Comparison of ENCODE assay signal across 17 cellular contexts in genomic region chr13:113497217-113497616, GRCh38. TPM values are rescaled to one million over a fixed set of nuclear protein-coding genes. Genes with fewer than 3 reads are reported as not detected.
DNase-seq lines count a peak whose midpoint lies in the region; ATAC-seq, FAIRE-seq and TF ChIP-seq lines count a peak whose summit lies in the region.
"Had no signal": no experiment of that assay in that cellular context is flagged by ENCODE, and none has a peak within 500 bp of the region (broad histone marks: within the 10 kb centered on the region; RNA-seq: fewer than 3 reads in every experiment).

No MANE protein-coding gene starts in this region.

- H3K4me3 ChIP-seq in Karpas-422 (ENCODE audit: low read length) = no peak overlapping the region
- no peak overlapping the region for H3K4me3 ChIP-seq in neuronal stem cell (ENCODE audit: low read length in 2 of 2)
- H3K4me3 ChIP-seq in spleen = no peak overlapping the region
- H3K4me3 ChIP-seq: Peyer's patch, SK-N-MC had no signal

- in situ Hi-C loops in ACHN (cut with HindIII; ENCODE audit: low pct_ligation_motif_present, low pct_unique_long_range_greater_than_20kb, low sequenced_read_pairs) = no loop called here

- H3K9ac ChIP-seq in Karpas-422 (ENCODE audit: low read length) = no peak overlapping the region
- H3K9ac ChIP-seq in neuronal stem cell (ENCODE audit: low read depth, low read length, poor library complexity) = peak overlapping the region; percentile 7

- H3K4me1 ChIP-seq in Karpas-422 (ENCODE audit: low read length) = peaks cover 21% of the 10 kb centered on the region
- peaks cover 2 to 7% of the 10 kb centered on the region in 2 donors for H3K4me1 ChIP-seq in neuronal stem cell (ENCODE audit: control insufficient read depth in 2 of 2, insufficient read depth in 1 of 2, low read depth in 1 of 2, low read length in 2 of 2)
- peaks cover 10 to 56% (median 40%) of the 10 kb centered on the region in 6 donors for H3K4me1 ChIP-seq in spleen

- intact Hi-C loops in spleen (cut with DNase I; ENCODE audit: low total_unique reads) = no loop called here

- peaks cover 9% of the 10 kb centered on the region for H3K79me1 ChIP-seq in neuronal stem cell (ENCODE audit: low read depth, low read length)

- peaks cover 70% of the 10 kb centered on the region for H3K36me3 ChIP-seq in Karpas-422 (ENCODE audit: insufficient read depth, low read length)
- H3K36me3 ChIP-seq in neuronal stem cell (replicated peaks in 1 of 2; ENCODE audit: control insufficient read depth in 2 of 2, insufficient read depth in 2 of 2, low read length in 2 of 2) = peaks cover 35 to 92% of the 10 kb centered on the region in 2 donors
- peaks cover 3 to 77% (median 53%) of the 10 kb centered on the region in 6 donors for H3K36me3 ChIP-seq in spleen

- FAIRE-seq in GM12891 (lab: Jason Lieb, UNC) = peak; percentile 66

- H2BK12ac ChIP-seq in neuronal stem cell (ENCODE audit: low read length) = no peak overlapping the region

- H2BK5ac ChIP-seq in neuronal stem cell (ENCODE audit: low read length) = no peak overlapping the region

- H3K4ac ChIP-seq in neuronal stem cell (ENCODE audit: low read length) = peak overlapping the region; percentile 24

- H3K23ac ChIP-seq in neuronal stem cell (ENCODE audit: low read depth, low read length, poor library complexity) = no peak overlapping the region

- H3K27ac Mint-ChIP-seq in stimulated activated memory B cell treated with anti-CD40 and anti-IgM and Interleukin-4, amounts not matched to agents 10 μg/mL and 1 μg/mL and 100 μg/mL, for 72 hours = no peak overlapping the region
- H3K27ac Mint-ChIP-seq: B cell; CD4-positive, CD25-positive, alpha-beta regulatory T cell had no signal

- H2BK120ac ChIP-seq in neuronal stem cell (ENCODE audit: low read depth, low read length) = no peak overlapping the region

- no peaks in the 10 kb centered on the region for H3K9me3 ChIP-seq in Karpas-422 (ENCODE audit: low read length)
- H3K9me3 ChIP-seq in neuronal stem cell (replicated peaks in 1 of 2; ENCODE audit: control insufficient read depth in 2 of 2, insufficient read depth in 1 of 2, low read depth in 1 of 2, low read length in 2 of 2) = no peaks in the 10 kb centered on the region
- no peaks in the 10 kb centered on the region for H3K9me3 ChIP-seq in spleen
- H3K9me3 ChIP-seq: Peyer's patch had no signal

- H2AK5ac ChIP-seq in neuronal stem cell (ENCODE audit: low read depth, low read length) = no peak overlapping the region

- H3K18ac ChIP-seq in neuronal stem cell (ENCODE audit: low read length) = no peak overlapping the region

- DNase-seq in GM12891 (ENCODE audit: insufficient read length, low spot score) = no peak
- no peak for DNase-seq in Karpas-422
- peak; percentile 38 for DNase-seq in brain pericyte (ENCODE audit: low read depth, low spot score)
- no peak for DNase-seq in neuronal stem cell (ENCODE audit: low spot score)
- DNase-seq in ACHN = no peak
- no peak for DNase-seq in spleen
- DNase-seq: CD4-positive, CD25-positive, alpha-beta regulatory T cell; DMS79; NCI-H1436 treated with DMSO at 0.1 percent for 48 hours; NCI-H2029 treated with DMSO at 0.1 percent for 48 hours; NCI-H2171 treated with DMSO at 0.1 percent for 48 hours; NCI-H510A treated with DMSO at 0.1 percent for 48 hours; Peyer's patch had no signal

- H3K4me3 Mint-ChIP-seq in stimulated activated memory B cell treated with anti-CD40 and anti-IgM and Interleukin-4, amounts not matched to agents 10 μg/mL and 1 μg/mL and 100 μg/mL, for 72 hours = no peak overlapping the region
- H3K4me3 Mint-ChIP-seq: B cell; CD4-positive, CD25-positive, alpha-beta regulatory T cell had no signal

- ATAC-seq in stimulated activated memory B cell treated with anti-CD40 and anti-IgM and Interleukin-4, amounts not matched to agents 10 μg/mL and 1 μg/mL and 100 μg/mL, for 72 hours = no peak
- ATAC-seq: Right ventricle myocardium inferior had no signal

- TF ChIP-seq POLR2A in GM12891 (IDR thresholded peaks at IDR 0.05; ENCODE audit: low read depth, low read length) (no peak), spleen (IDR thresholded peaks at IDR 0.05) (no peak)

- H3K4me1 Mint-ChIP-seq in stimulated activated memory B cell treated with anti-CD40 and anti-IgM and Interleukin-4, amounts not matched to agents 10 μg/mL and 1 μg/mL and 100 μg/mL, for 72 hours = peaks cover 28% of the 10 kb centered on the region

- no peak for TF ChIP-seq CTCF in spleen (IDR thresholded peaks at IDR 0.05 in 8 of 11, conservative IDR thresholded peaks at IDR 0.05 in 3 of 11)

- H4K8ac ChIP-seq in neuronal stem cell (ENCODE audit: low read depth, low read length) = no peak overlapping the region

- no peaks in the 10 kb centered on the region for H3K9me2 ChIP-seq in Karpas-422 (replicated peaks; ENCODE audit: insufficient read depth, low read length)

- H2AFZ ChIP-seq in Karpas-422 (ENCODE audit: low read length) (no peak overlapping the region), neuronal stem cell (ENCODE audit: low read length) (no peak overlapping the region)

- H2BK15ac ChIP-seq in neuronal stem cell (ENCODE audit: low read length) = no peak overlapping the region

- H3K14ac ChIP-seq in neuronal stem cell (ENCODE audit: low read length) = peak overlapping the region; percentile 42

- H3K27ac ChIP-seq in Karpas-422 (ENCODE audit: low read length) = peak overlapping the region; percentile 49
- H3K27ac ChIP-seq in neuronal stem cell (replicated peaks; ENCODE audit: low read length) = no peak overlapping the region
- H3K27ac ChIP-seq in spleen = peak overlapping the region in 1 of 8 donors; percentile 12
- H3K27ac ChIP-seq: Peyer's patch, SK-N-MC had no signal

- peaks cover 44% of the 10 kb centered on the region for H3K79me2 ChIP-seq in Karpas-422 (ENCODE audit: low read length)

- H4K91ac ChIP-seq in neuronal stem cell (ENCODE audit: low read depth, low read length, poor library complexity) = no peak overlapping the region

- H3K4me2 ChIP-seq in Karpas-422 (ENCODE audit: low read depth, low read length, poor library complexity, severe bottlenecking) (no peak overlapping the region), neuronal stem cell (ENCODE audit: insufficient read depth, low read length, poor library complexity, severe bottlenecking) (no peak overlapping the region)

- H4K20me1 ChIP-seq in Karpas-422 (ENCODE audit: insufficient read depth, low read depth, low read length) = no peaks in the 10 kb centered on the region

- H3K27me3 ChIP-seq in Karpas-422 (ENCODE audit: low read length) (no peaks in the 10 kb centered on the region), neuronal stem cell (ENCODE audit: control insufficient read depth in 3 of 3, insufficient read depth in 3 of 3, low read depth in 1 of 3, low read length in 3 of 3) (no peaks in the 10 kb centered on the region), spleen (replicated peaks in 1 of 7) (no peaks in the 10 kb centered on the region)
- H3K27me3 ChIP-seq: Peyer's patch had no signal

- no CpG with 5 or more reads among the region's 1 CpG for WGBS in neuronal stem cell (ENCODE audit: extremely low coverage in 2 of 2, insufficient read length in 2 of 2, insufficient replicate concordance in 1 of 2), 2 donors
- whole genome bisulfite sequencing in spleen, 5 donors = 50 to 100% (median 92%) methylated on average over 1 of the region's 1 CpG

- peaks cover 55% of the 10 kb centered on the region for H3K36me3 Mint-ChIP-seq in stimulated activated memory B cell treated with anti-CD40 and anti-IgM and Interleukin-4, amounts not matched to agents 10 μg/mL and 1 μg/mL and 100 μg/mL, for 72 hours

- no peaks in the 10 kb centered on the region for H3K27me3 Mint-ChIP-seq in stimulated activated memory B cell treated with anti-CD40 and anti-IgM and Interleukin-4, amounts not matched to agents 10 μg/mL and 1 μg/mL and 100 μg/mL, for 72 hours
- H3K27me3 Mint-ChIP-seq: B cell; CD4-positive, CD25-positive, alpha-beta regulatory T cell had no signal

- H3K9me3 Mint-ChIP-seq in stimulated activated memory B cell treated with anti-CD40 and anti-IgM and Interleukin-4, amounts not matched to agents 10 μg/mL and 1 μg/mL and 100 μg/mL, for 72 hours = no peaks in the 10 kb centered on the region
- H3K9me3 Mint-ChIP-seq: CD4-positive, CD25-positive, alpha-beta regulatory T cell had no signal

TF ChIP-seq in GM12891, 5 proteins besides CTCF, POLR2A, EP300 and RAD21:
- TF ChIP-seq TAF1 (IDR thresholded peaks at IDR 0.05; ENCODE audit: low read depth, low read length) = no peak
- TF ChIP-seq SPI1 (IDR thresholded peaks at IDR 0.05; ENCODE audit: low read depth, low read length) = no peak
- TF ChIP-seq POU2F2 (IDR thresholded peaks at IDR 0.05; ENCODE audit: low read depth, low read length) = no peak
- TF ChIP-seq POLR2AphosphoS5 (IDR thresholded peaks at IDR 0.05; ENCODE audit: low read depth, low read length) = no peak
- TF ChIP-seq PAX5 (IDR thresholded peaks at IDR 0.05; ENCODE audit: insufficient read depth, low read length, severe bottlenecking) = no peak

RNA-seq across cellular contexts. Expression of gene DCUN1D2, which starts 6.7 kb away (rescaled TPM):
- 5.4 TPM for polyA plus RNA-seq in GM12891 (2012; ENCODE audit: low read depth, missing spikeins)
- 26.2 and 31.1 TPM in 2 replicates for total RNA-seq in Karpas-422 (2014; rRNA removed; shearing (Covaris generic); ENCODE audit: low replicate concordance)
- 21.3 TPM for polyA plus RNA-seq in neuronal stem cell (2013, experiment 1 of 2)
- polyA plus RNA-seq in neuronal stem cell (2013, experiment 2 of 2) = 22.2 TPM
- total RNA-seq in spleen = 10 to 100 TPM; 22.7 to 33.1 (median 26.3) TPM
- polyA plus RNA-seq in spleen = 10 to 100 TPM in 2 of 3 donors, 1 to 10 TPM in 1; 6.3 to 12.7 (median 11.1) TPM

RNA-seq across cellular contexts. Expression of gene ADPRHL1, which starts 43.9 kb away (rescaled TPM):
- 2.2 TPM for polyA plus RNA-seq in GM12891 (2012; ENCODE audit: low read depth, missing spikeins)
- total RNA-seq in Karpas-422 (2014; rRNA removed; shearing (Covaris generic); ENCODE audit: low replicate concordance) = 8.9 and 10.2 TPM in 2 replicates
- polyA plus RNA-seq in neuronal stem cell (2013, experiment 1 of 2) = 0.47 TPM
- 0.40 TPM for polyA plus RNA-seq in neuronal stem cell (2013, experiment 2 of 2)
- total RNA-seq in spleen = 1 to 10 TPM in 6 of 7 donors, under 1 TPM in 1; 0.74 to 4.3 (median 2.0) TPM
- polyA plus RNA-seq in spleen = 1 to 10 TPM in 1 of 3 donors, under 1 TPM in 2; 0.52 to 1.1 (median 0.68) TPM
